Comparison of ENCODE assay signal across 2 cellular contexts in genomic region chr7:108585843-108586242, GRCh38.
A peak's percentile ranks its signal among the peaks of the same experiment; 100 is the strongest.
TF ChIP-seq lines count a peak whose summit lies in the region.

No MANE protein-coding gene starts in this region.

TF ChIP-seq in HEK293, 187 proteins besides CTCF, POLR2A, EP300 and RAD21:
- peak; percentile 42; the same call in 1 of the 2 replicates for TF ChIP-seq SCRT2 (tag by site-specific recombination; IDR thresholded peaks at IDR 0.05)
- TF ChIP-seq ZNF404 (tag by site-specific recombination; IDR thresholded peaks at IDR 0.05) = no peak

TF ChIP-seq in K562, 482 proteins besides CTCF, POLR2A, EP300 and RAD21:
- TF ChIP-seq, protein P1, sequence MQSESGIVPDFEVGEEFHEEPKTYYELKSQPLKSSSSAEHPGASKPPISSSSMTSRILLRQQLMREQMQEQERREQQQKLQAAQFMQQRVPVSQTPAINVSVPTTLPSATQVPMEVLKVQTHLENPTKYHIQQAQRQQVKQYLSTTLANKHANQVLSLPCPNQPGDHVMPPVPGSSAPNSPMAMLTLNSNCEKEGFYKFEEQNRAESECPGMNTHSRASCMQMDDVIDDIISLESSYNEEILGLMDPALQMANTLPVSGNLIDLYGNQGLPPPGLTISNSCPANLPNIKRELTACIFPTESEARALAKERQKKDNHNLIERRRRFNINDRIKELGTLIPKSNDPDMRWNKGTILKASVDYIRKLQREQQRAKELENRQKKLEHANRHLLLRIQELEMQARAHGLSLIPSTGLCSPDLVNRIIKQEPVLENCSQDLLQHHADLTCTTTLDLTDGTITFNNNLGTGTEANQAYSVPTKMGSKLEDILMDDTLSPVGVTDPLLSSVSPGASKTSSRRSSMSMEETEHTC (IDR thresholded peaks at IDR 0.05) = no peak
- TF ChIP-seq SIRT6 (IDR thresholded peaks at IDR 0.05; ENCODE audit: low read depth, low read length) = no peak
- TF ChIP-seq ETV5 (CRISPR knock-in tag; IDR thresholded peaks at IDR 0.05; ENCODE audit: low read depth) = peak; percentile 36; the same call in 1 of the 2 replicates
- no peak for TF ChIP-seq HNRNPL (IDR thresholded peaks at IDR 0.05; ENCODE audit: low read depth, low read length)
- TF ChIP-seq ZNF140 (CRISPR knock-in tag; IDR thresholded peaks at IDR 0.05) = no peak
- no peak for TF ChIP-seq CEBPG (CRISPR knock-in tag; IDR thresholded peaks at IDR 0.05)
- TF ChIP-seq CEBPG (tag; conservative IDR thresholded peaks at IDR 0.05 in 1 of 2, IDR thresholded peaks at IDR 0.05 in 1 of 2) = no peak
- TF ChIP-seq ZNF263 (CRISPR knock-in tag; IDR thresholded peaks at IDR 0.05; ENCODE audit: borderline replicate concordance) = no peak
- TF ChIP-seq SRSF1 (IDR thresholded peaks at IDR 0.05; ENCODE audit: low read depth, low read length) = no peak
- TF ChIP-seq FOS (IDR thresholded peaks at IDR 0.05; ENCODE audit: extremely low read depth, insufficient read length) = no peak
- TF ChIP-seq ZKSCAN8 (CRISPR knock-in tag; IDR thresholded peaks at IDR 0.05) = 0 out of 2 replicates have a peak, but pooled peaks have one; percentile 20
- no peak for TF ChIP-seq NFE2L1 (tag; IDR thresholded peaks at IDR 0.05; ENCODE audit: borderline replicate concordance, low read depth)
- TF ChIP-seq, protein P2, sequence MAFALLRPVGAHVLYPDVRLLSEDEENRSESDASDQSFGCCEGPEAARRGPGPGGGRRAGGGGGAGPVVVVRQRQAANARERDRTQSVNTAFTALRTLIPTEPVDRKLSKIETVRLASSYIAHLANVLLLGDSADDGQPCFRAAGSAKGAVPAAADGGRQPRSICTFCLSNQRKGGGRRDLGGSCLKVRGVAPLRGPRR (CRISPR knock-in tag; IDR thresholded peaks at IDR 0.05) = no peak
- TF ChIP-seq FUS (optimal IDR thresholded peaks at IDR 0.05; ENCODE audit: low read depth, low read length) = no peak
- TF ChIP-seq, protein P3, sequence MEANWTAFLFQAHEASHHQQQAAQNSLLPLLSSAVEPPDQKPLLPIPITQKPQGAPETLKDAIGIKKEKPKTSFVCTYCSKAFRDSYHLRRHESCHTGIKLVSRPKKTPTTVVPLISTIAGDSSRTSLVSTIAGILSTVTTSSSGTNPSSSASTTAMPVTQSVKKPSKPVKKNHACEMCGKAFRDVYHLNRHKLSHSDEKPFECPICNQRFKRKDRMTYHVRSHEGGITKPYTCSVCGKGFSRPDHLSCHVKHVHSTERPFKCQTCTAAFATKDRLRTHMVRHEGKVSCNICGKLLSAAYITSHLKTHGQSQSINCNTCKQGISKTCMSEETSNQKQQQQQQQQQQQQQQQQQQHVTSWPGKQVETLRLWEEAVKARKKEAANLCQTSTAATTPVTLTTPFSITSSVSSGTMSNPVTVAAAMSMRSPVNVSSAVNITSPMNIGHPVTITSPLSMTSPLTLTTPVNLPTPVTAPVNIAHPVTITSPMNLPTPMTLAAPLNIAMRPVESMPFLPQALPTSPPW (CRISPR knock-in tag; IDR thresholded peaks at IDR 0.05) = 0 out of 2 replicates have a peak, but pooled peaks have one; percentile 3
- TF ChIP-seq, protein P4, sequence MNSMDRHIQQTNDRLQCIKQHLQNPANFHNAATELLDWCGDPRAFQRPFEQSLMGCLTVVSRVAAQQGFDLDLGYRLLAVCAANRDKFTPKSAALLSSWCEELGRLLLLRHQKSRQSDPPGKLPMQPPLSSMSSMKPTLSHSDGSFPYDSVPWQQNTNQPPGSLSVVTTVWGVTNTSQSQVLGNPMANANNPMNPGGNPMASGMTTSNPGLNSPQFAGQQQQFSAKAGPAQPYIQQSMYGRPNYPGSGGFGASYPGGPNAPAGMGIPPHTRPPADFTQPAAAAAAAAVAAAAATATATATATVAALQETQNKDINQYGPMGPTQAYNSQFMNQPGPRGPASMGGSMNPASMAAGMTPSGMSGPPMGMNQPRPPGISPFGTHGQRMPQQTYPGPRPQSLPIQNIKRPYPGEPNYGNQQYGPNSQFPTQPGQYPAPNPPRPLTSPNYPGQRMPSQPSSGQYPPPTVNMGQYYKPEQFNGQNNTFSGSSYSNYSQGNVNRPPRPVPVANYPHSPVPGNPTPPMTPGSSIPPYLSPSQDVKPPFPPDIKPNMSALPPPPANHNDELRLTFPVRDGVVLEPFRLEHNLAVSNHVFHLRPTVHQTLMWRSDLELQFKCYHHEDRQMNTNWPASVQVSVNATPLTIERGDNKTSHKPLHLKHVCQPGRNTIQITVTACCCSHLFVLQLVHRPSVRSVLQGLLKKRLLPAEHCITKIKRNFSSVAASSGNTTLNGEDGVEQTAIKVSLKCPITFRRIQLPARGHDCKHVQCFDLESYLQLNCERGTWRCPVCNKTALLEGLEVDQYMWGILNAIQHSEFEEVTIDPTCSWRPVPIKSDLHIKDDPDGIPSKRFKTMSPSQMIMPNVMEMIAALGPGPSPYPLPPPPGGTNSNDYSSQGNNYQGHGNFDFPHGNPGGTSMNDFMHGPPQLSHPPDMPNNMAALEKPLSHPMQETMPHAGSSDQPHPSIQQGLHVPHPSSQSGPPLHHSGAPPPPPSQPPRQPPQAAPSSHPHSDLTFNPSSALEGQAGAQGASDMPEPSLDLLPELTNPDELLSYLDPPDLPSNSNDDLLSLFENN (IDR thresholded peaks at IDR 0.05; ENCODE audit: low read depth in 2 of 2, low read length in 2 of 2) = no peak
- no peak for TF ChIP-seq FOXK1 (CRISPR knock-in tag; IDR thresholded peaks at IDR 0.05; ENCODE audit: borderline replicate concordance)
- no peak for TF ChIP-seq PCBP2 (IDR thresholded peaks at IDR 0.05; ENCODE audit: low read depth, low read length, poor library complexity, severe bottlenecking)
- no peak for TF ChIP-seq ATF6 (CRISPR knock-in tag; IDR thresholded peaks at IDR 0.05)
- TF ChIP-seq CHD2 (IDR thresholded peaks at IDR 0.05; ENCODE audit: low read depth, low read length) = no peak
- no peak for TF ChIP-seq ZBTB17 (CRISPR knock-in tag; IDR thresholded peaks at IDR 0.05)
- no peak for TF ChIP-seq NR4A1 (CRISPR knock-in tag; IDR thresholded peaks at IDR 0.05)
- no peak for TF ChIP-seq NR4A1 (tag; IDR thresholded peaks at IDR 0.05)
- no peak for TF ChIP-seq TCF7L2 (IDR thresholded peaks at IDR 0.05; ENCODE audit: low read depth, low read length)
- TF ChIP-seq, protein P5, sequence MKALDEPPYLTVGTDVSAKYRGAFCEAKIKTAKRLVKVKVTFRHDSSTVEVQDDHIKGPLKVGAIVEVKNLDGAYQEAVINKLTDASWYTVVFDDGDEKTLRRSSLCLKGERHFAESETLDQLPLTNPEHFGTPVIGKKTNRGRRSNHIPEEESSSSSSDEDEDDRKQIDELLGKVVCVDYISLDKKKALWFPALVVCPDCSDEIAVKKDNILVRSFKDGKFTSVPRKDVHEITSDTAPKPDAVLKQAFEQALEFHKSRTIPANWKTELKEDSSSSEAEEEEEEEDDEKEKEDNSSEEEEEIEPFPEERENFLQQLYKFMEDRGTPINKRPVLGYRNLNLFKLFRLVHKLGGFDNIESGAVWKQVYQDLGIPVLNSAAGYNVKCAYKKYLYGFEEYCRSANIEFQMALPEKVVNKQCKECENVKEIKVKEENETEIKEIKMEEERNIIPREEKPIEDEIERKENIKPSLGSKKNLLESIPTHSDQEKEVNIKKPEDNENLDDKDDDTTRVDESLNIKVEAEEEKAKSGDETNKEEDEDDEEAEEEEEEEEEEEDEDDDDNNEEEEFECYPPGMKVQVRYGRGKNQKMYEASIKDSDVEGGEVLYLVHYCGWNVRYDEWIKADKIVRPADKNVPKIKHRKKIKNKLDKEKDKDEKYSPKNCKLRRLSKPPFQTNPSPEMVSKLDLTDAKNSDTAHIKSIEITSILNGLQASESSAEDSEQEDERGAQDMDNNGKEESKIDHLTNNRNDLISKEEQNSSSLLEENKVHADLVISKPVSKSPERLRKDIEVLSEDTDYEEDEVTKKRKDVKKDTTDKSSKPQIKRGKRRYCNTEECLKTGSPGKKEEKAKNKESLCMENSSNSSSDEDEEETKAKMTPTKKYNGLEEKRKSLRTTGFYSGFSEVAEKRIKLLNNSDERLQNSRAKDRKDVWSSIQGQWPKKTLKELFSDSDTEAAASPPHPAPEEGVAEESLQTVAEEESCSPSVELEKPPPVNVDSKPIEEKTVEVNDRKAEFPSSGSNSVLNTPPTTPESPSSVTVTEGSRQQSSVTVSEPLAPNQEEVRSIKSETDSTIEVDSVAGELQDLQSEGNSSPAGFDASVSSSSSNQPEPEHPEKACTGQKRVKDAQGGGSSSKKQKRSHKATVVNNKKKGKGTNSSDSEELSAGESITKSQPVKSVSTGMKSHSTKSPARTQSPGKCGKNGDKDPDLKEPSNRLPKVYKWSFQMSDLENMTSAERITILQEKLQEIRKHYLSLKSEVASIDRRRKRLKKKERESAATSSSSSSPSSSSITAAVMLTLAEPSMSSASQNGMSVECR (CRISPR knock-in tag; IDR thresholded peaks at IDR 0.05) = no peak
- TF ChIP-seq, protein P6, sequence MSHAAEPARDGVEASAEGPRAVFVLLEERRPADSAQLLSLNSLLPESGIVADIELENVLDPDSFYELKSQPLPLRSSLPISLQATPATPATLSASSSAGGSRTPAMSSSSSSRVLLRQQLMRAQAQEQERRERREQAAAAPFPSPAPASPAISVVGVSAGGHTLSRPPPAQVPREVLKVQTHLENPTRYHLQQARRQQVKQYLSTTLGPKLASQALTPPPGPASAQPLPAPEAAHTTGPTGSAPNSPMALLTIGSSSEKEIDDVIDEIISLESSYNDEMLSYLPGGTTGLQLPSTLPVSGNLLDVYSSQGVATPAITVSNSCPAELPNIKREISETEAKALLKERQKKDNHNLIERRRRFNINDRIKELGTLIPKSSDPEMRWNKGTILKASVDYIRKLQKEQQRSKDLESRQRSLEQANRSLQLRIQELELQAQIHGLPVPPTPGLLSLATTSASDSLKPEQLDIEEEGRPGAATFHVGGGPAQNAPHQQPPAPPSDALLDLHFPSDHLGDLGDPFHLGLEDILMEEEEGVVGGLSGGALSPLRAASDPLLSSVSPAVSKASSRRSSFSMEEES (CRISPR knock-in tag; IDR thresholded peaks at IDR 0.05) = no peak
- no peak for TF ChIP-seq ZNF384 (IDR thresholded peaks at IDR 0.05; ENCODE audit: low read depth, low read length)
- no peak for TF ChIP-seq HNRNPUL1 (IDR thresholded peaks at IDR 0.05; ENCODE audit: low read length)
